9 cellular contexts compared by ENCODE assay signal in genomic region chr12:113359939-113360748, GRCh38. TPM values are rescaled to one million over a fixed set of nuclear protein-coding genes. Genes with fewer than 3 reads are reported as not detected.
DNase-seq lines count a peak whose midpoint lies in the region; ATAC-seq and TF ChIP-seq lines count a peak whose summit lies in the region.
"Had no signal": no experiment of that assay in that cellular context is flagged by ENCODE, and none has a peak within 500 bp of the region (broad histone marks: within the 10 kb centered on the region; RNA-seq: fewer than 3 reads in every experiment).

No MANE protein-coding gene starts in this region.

- no peak overlapping the region for H3K27ac Mint-ChIP-seq in activated naive CD4-positive, alpha-beta T cell treated with anti-CD3 and anti-CD28 coated beads, Interleukin-2, amount 10 ng/mL, durations not matched to agents 7 days and 5 days
- H3K27ac Mint-ChIP-seq in activated naive CD4-positive, alpha-beta T cell treated with anti-CD3 and anti-CD28 coated beads, Interleukin-2, amount 50 U/mL, for 72 hours: peak overlapping the region in 1 of 2 donors; percentile 80
- H3K27ac Mint-ChIP-seq in activated CD8-positive, alpha-beta T cell treated with anti-CD3 and anti-CD28 coated beads, Interleukin-2, amount 10 ng/mL, durations not matched to agents 7 days and 5 days: no peak overlapping the region
- no peak overlapping the region for H3K27ac Mint-ChIP-seq in CD8-positive, alpha-beta T cell

- no peaks in the 10 kb centered on the region for H3K9me2 ChIP-seq in hepatocyte (replicated peaks; ENCODE audit: insufficient read depth)

- peak overlapping the region; percentile 95 for H3K4me2 ChIP-seq in hepatocyte

- H3K4me3 ChIP-seq in hepatocyte (no peak overlapping the region), thoracic aorta (peak overlapping the region; percentile 81)
- no peak overlapping the region for H3K4me3 ChIP-seq in CD8-positive, alpha-beta T cell (ENCODE audit: low read depth, low read length)

- 84% methylated on average over 9 of the region's 9 CpGs for WGBS in hepatocyte (ENCODE audit: low lambda C conversion rate, missing lambda C conversion rate)

- H3K79me2 ChIP-seq in hepatocyte: peaks cover 9% of the 10 kb centered on the region

- H3K4me3 Mint-ChIP-seq in activated naive CD4-positive, alpha-beta T cell treated with anti-CD3 and anti-CD28 coated beads, Interleukin-2, amount 10 ng/mL, durations not matched to agents 7 days and 5 days: peak overlapping the region; percentile 28
- peak overlapping the region; percentile 8 for H3K4me3 Mint-ChIP-seq in activated CD8-positive, alpha-beta T cell treated with anti-CD3 and anti-CD28 coated beads, Interleukin-2, amount 10 ng/mL, durations not matched to agents 7 days and 5 days
- no peak overlapping the region for H3K4me3 Mint-ChIP-seq in CD8-positive, alpha-beta T cell

- no peaks in the 10 kb centered on the region for H3K36me3 ChIP-seq in hepatocyte (replicated peaks; ENCODE audit: insufficient read depth, low read depth)
- no peaks in the 10 kb centered on the region for H3K36me3 ChIP-seq in thoracic aorta
- no peaks in the 10 kb centered on the region for H3K36me3 ChIP-seq in CD8-positive, alpha-beta T cell (ENCODE audit: insufficient read depth, low read length)

- no peaks in the 10 kb centered on the region for H3K9me3 Mint-ChIP-seq in activated naive CD4-positive, alpha-beta T cell treated with anti-CD3 and anti-CD28 coated beads, Interleukin-2, amount 10 ng/mL, durations not matched to agents 7 days and 5 days
- H3K9me3 Mint-ChIP-seq in activated naive CD4-positive, alpha-beta T cell treated with anti-CD3 and anti-CD28 coated beads, Interleukin-2, amount 50 U/mL, for 72 hours: no peaks in the 10 kb centered on the region
- no peaks in the 10 kb centered on the region for H3K9me3 Mint-ChIP-seq in activated CD8-positive, alpha-beta T cell treated with anti-CD3 and anti-CD28 coated beads, Interleukin-2, amount 10 ng/mL, durations not matched to agents 7 days and 5 days (ENCODE audit: insufficient read depth)
- H3K9me3 Mint-ChIP-seq in CD8-positive, alpha-beta T cell: no peaks in the 10 kb centered on the region

- POLR2A ChIA-PET in activated CD8-positive, alpha-beta T cell treated with anti-CD3 and anti-CD28 coated beads, Interleukin-2, amount 10 ng/mL, durations not matched to agents 7 days and 5 days (lab: Charles Lee): no interaction called here
- POLR2A ChIA-PET in CD8-positive, alpha-beta T cell (lab: Charles Lee): no interaction called here

- CTCF ChIA-PET in activated naive CD4-positive, alpha-beta T cell treated with anti-CD3 and anti-CD28 coated beads, Interleukin-2, amount 10 ng/mL, durations not matched to agents 7 days and 5 days (lab: Charles Lee): interaction anchor here (1.2 kb wide), 1 partner anchor 170 kb away, joined by 3 read pairs; no protein-coding TSS in a partner anchor
- CTCF ChIA-PET in activated CD8-positive, alpha-beta T cell treated with anti-CD3 and anti-CD28 coated beads, Interleukin-2, amount 10 ng/mL, durations not matched to agents 7 days and 5 days (lab: Charles Lee): no interaction called here
- CTCF ChIA-PET in CD8-positive, alpha-beta T cell (lab: Charles Lee): no interaction called here

- H3K4me1 Mint-ChIP-seq in activated naive CD4-positive, alpha-beta T cell treated with anti-CD3 and anti-CD28 coated beads, Interleukin-2, amount 10 ng/mL, durations not matched to agents 7 days and 5 days: peaks cover 13% of the 10 kb centered on the region
- H3K4me1 Mint-ChIP-seq in activated CD8-positive, alpha-beta T cell treated with anti-CD3 and anti-CD28 coated beads, Interleukin-2, amount 10 ng/mL, durations not matched to agents 7 days and 5 days (ENCODE audit: low read depth): peaks cover 18% of the 10 kb centered on the region
- peaks cover 16% of the 10 kb centered on the region for H3K4me1 Mint-ChIP-seq in CD8-positive, alpha-beta T cell (ENCODE audit: low read depth)

- H2AFZ ChIP-seq in hepatocyte: no peak overlapping the region

- DNase-seq in activated naive CD4-positive, alpha-beta T cell treated with anti-CD3 and anti-CD28 coated beads, Interleukin-2, amount 10 ng/mL, durations not matched to agents 7 days and 5 days: no peak
- no peak for DNase-seq in activated naive CD4-positive, alpha-beta T cell treated with anti-CD3 and anti-CD28 coated beads, Interleukin-2, amount 50 U/mL, for 72 hours (ENCODE audit: low spot score in 2 of 2)
- no peak for DNase-seq in activated CD8-positive, alpha-beta T cell treated with anti-CD3 and anti-CD28 coated beads, Interleukin-2, amount 10 ng/mL, durations not matched to agents 7 days and 5 days
- DNase-seq in hepatocyte (ENCODE audit: low spot score): no peak
- no peak for DNase-seq in thoracic aorta (ENCODE audit: low spot score)
- no peak for DNase-seq in CD8-positive, alpha-beta T cell
- DNase-seq in GM10266 (ENCODE audit: extremely low spot score): no peak
- no peak for DNase-seq in AG20443 (ENCODE audit: low spot score)

- peaks cover 15% of the 10 kb centered on the region for H4K20me1 ChIP-seq in hepatocyte (ENCODE audit: insufficient read depth, poor library complexity, severe bottlenecking)

- peaks cover 3% of the 10 kb centered on the region for H3K27me3 Mint-ChIP-seq in activated naive CD4-positive, alpha-beta T cell treated with anti-CD3 and anti-CD28 coated beads, Interleukin-2, amount 10 ng/mL, durations not matched to agents 7 days and 5 days
- H3K27me3 Mint-ChIP-seq in activated CD8-positive, alpha-beta T cell treated with anti-CD3 and anti-CD28 coated beads, Interleukin-2, amount 10 ng/mL, durations not matched to agents 7 days and 5 days (ENCODE audit: low read depth): peaks cover 2% of the 10 kb centered on the region
- H3K27me3 Mint-ChIP-seq in CD8-positive, alpha-beta T cell (ENCODE audit: low read depth): no peaks in the 10 kb centered on the region

- intact Hi-C loops in CD8-positive, alpha-beta T cell (cut with DNase I, micrococcal nuclease): loop anchor here (2.0 to 10.0 kb wide), 4 partner anchors 173 to 607 kb away; partner anchors contain the start of genes OAS1 (in 1 of the 2), OAS2 (in 1 of the 2) and RBM19 (in 1 of the 2)

- no peaks in the 10 kb centered on the region for H3K36me3 Mint-ChIP-seq in activated naive CD4-positive, alpha-beta T cell treated with anti-CD3 and anti-CD28 coated beads, Interleukin-2, amount 10 ng/mL, durations not matched to agents 7 days and 5 days
- peaks cover 0 to 9% of the 10 kb centered on the region in 2 donors for H3K36me3 Mint-ChIP-seq in activated naive CD4-positive, alpha-beta T cell treated with anti-CD3 and anti-CD28 coated beads, Interleukin-2, amount 50 U/mL, for 72 hours
- no peaks in the 10 kb centered on the region for H3K36me3 Mint-ChIP-seq in activated CD8-positive, alpha-beta T cell treated with anti-CD3 and anti-CD28 coated beads, Interleukin-2, amount 10 ng/mL, durations not matched to agents 7 days and 5 days (ENCODE audit: low read depth)
- H3K36me3 Mint-ChIP-seq in CD8-positive, alpha-beta T cell: peaks cover 5% of the 10 kb centered on the region

- H3K27ac ChIP-seq in hepatocyte (no peak overlapping the region), thoracic aorta (peak overlapping the region; percentile 81 to 82)
- H3K27ac ChIP-seq in CD8-positive, alpha-beta T cell (ENCODE audit: low read depth, low read length): no peak overlapping the region
- H3K27ac ChIP-seq: SJSA1 had no signal

- TF ChIP-seq CTCF in hepatocyte (IDR thresholded peaks at IDR 0.05; ENCODE audit: poor library complexity) (peak; percentile 18), thoracic aorta (IDR thresholded peaks at IDR 0.05) (no peak), GM10266 (IDR thresholded peaks at IDR 0.05; ENCODE audit: control insufficient read depth, insufficient read depth, low read depth, missing control alignments) (no peak)
- TF ChIP-seq CTCF in CD8-positive, alpha-beta T cell (IDR thresholded peaks at IDR 0.05): no peak

- no peaks in the 10 kb centered on the region for H3K27me3 ChIP-seq in hepatocyte
- H3K27me3 ChIP-seq in thoracic aorta (replicated peaks; ENCODE audit: insufficient read depth): no peaks in the 10 kb centered on the region
- no peaks in the 10 kb centered on the region for H3K27me3 ChIP-seq in CD8-positive, alpha-beta T cell (ENCODE audit: insufficient read depth, low read length)
- H3K27me3 ChIP-seq: SJSA1 had no signal

- ATAC-seq in activated naive CD4-positive, alpha-beta T cell treated with anti-CD3 and anti-CD28 coated beads, Interleukin-2, amount 50 U/mL, for 72 hours: no peak
- ATAC-seq in activated CD8-positive, alpha-beta T cell treated with anti-CD3 and anti-CD28 coated beads, Interleukin-2, amount 10 ng/mL, durations not matched to agents 7 days and 5 days: no peak
- ATAC-seq in thoracic aorta (ENCODE audit: insufficient number of reproducible peaks, low FRiP score, low read depth): no peak
- ATAC-seq in CD8-positive, alpha-beta T cell: no peak

- peaks cover 11% of the 10 kb centered on the region for H3K4me1 ChIP-seq in hepatocyte (ENCODE audit: insufficient read depth)
- H3K4me1 ChIP-seq in thoracic aorta (ENCODE audit: control insufficient read depth in 1 of 2, low read depth in 2 of 2): peaks cover 5 to 16% of the 10 kb centered on the region in 2 donors
- peaks cover 14% of the 10 kb centered on the region for H3K4me1 ChIP-seq in CD8-positive, alpha-beta T cell (ENCODE audit: insufficient read depth, low read length)

- H3K9me3 ChIP-seq in hepatocyte (ENCODE audit: low read depth): no peaks in the 10 kb centered on the region
- H3K9me3 ChIP-seq in thoracic aorta: no peaks in the 10 kb centered on the region
- H3K9me3 ChIP-seq in CD8-positive, alpha-beta T cell (ENCODE audit: low read length): no peaks in the 10 kb centered on the region
- H3K9me3 ChIP-seq: SJSA1 had no signal

RNA-seq across cellular contexts. Expression of gene PLBD2, which starts 1.8 kb away (rescaled TPM):
- 10 to 100 TPM; 14.7 to 14.9 TPM for total RNA-seq in activated naive CD4-positive, alpha-beta T cell treated with anti-CD3 and anti-CD28 coated beads, Interleukin-2, amount 50 U/mL, for 72 hours
- total RNA-seq in activated CD8-positive, alpha-beta T cell treated with anti-CD3 and anti-CD28 coated beads, Interleukin-2, amount 10 ng/mL, durations not matched to agents 7 days and 5 days: 10 to 100 TPM; 11.1 to 12.0 TPM
- total RNA-seq in hepatocyte (19.1 and 32.5 TPM in 2 replicates), thoracic aorta (100 to 1,000 TPM in 1 of 2 donors, 10 to 100 TPM in 1; 54.1 to 104 TPM)
- 40.5 and 47.6 TPM in 2 replicates for polyA plus RNA-seq in hepatocyte
- 1 to 10 TPM; 9.2 to 9.9 TPM for total RNA-seq in CD8-positive, alpha-beta T cell

RNA-seq across cellular contexts. Expression of gene SLC8B1, which starts 25.2 kb away (rescaled TPM):
- total RNA-seq in activated naive CD4-positive, alpha-beta T cell treated with anti-CD3 and anti-CD28 coated beads, Interleukin-2, amount 50 U/mL, for 72 hours: 10 to 100 TPM; 24.2 to 28.5 TPM
- total RNA-seq in activated CD8-positive, alpha-beta T cell treated with anti-CD3 and anti-CD28 coated beads, Interleukin-2, amount 10 ng/mL, durations not matched to agents 7 days and 5 days: 10 to 100 TPM; 23.8 to 24.7 TPM
- 15.4 and 19.7 TPM in 2 replicates for total RNA-seq in hepatocyte
- 17.9 and 21.8 TPM in 2 replicates for polyA plus RNA-seq in hepatocyte
- 10 to 100 TPM; 41.7 to 85.1 TPM for total RNA-seq in thoracic aorta
- total RNA-seq in CD8-positive, alpha-beta T cell: 10 to 100 TPM; 67.3 to 72.8 TPM

RNA-seq across cellular contexts. Expression of gene SDS, which starts 43.5 kb away (rescaled TPM):
- not detected for total RNA-seq in activated naive CD4-positive, alpha-beta T cell treated with anti-CD3 and anti-CD28 coated beads, Interleukin-2, amount 50 U/mL, for 72 hours
- total RNA-seq in activated CD8-positive, alpha-beta T cell treated with anti-CD3 and anti-CD28 coated beads, Interleukin-2, amount 10 ng/mL, durations not matched to agents 7 days and 5 days: not detected
- total RNA-seq in hepatocyte (0.43 and 1.3 TPM in 2 replicates), thoracic aorta (1 to 10 TPM in 1 of 2 donors, not detected in 1; 5.9 TPM)
- 0.39 and 1.1 TPM in 2 replicates for polyA plus RNA-seq in hepatocyte
- not detected for total RNA-seq in CD8-positive, alpha-beta T cell
- total RNA-seq: SJSA1 had no signal

Comparison
In these comparisons a context has a peak if more than half of its experiments do, and no peak if none do; other contexts are left out.
1. H3K27ac ChIP-seq: peak in thoracic aorta (2 of 2); none in hepatocyte (single experiment) and CD8-positive, alpha-beta T cell (single experiment).